ENCODE assay signal across 8 cellular contexts in genomic region chr10:35127289-35127891, GRCh38. TPM values are rescaled to one million over a fixed set of nuclear protein-coding genes. Genes with fewer than 3 reads are reported as not detected.
DNase-seq lines count a peak whose midpoint lies in the region; ATAC-seq, FAIRE-seq and TF ChIP-seq lines count a peak whose summit lies in the region.

No MANE protein-coding gene starts in this region.

- FAIRE-seq in A549 (lab: Jason Lieb, UNC): no peak

- ATAC-seq in A549: peak; percentile 13 to 51; a peak in 5 of 6 replicates
- ATAC-seq in GM19025 (IDR thresholded peaks at IDR 0.05; ENCODE audit: low read depth, unreplicated experiment): peak; percentile 4
- ATAC-seq in lower lobe of right lung: peak; percentile 7 to 46
- no peak for ATAC-seq in GM19351 (IDR thresholded peaks at IDR 0.05; ENCODE audit: unreplicated experiment)

- TF ChIP-seq POLR2A in A549 (IDR thresholded peaks at IDR 0.05; ENCODE audit: low read length): no peak

- no peak for TF ChIP-seq CTCF in A549 (IDR thresholded peaks at IDR 0.05)
- no peak for TF ChIP-seq CTCF in lower lobe of right lung (IDR thresholded peaks at IDR 0.05)

- H3K4me2 ChIP-seq in A549: peak overlapping the region; percentile 69

- TF ChIP-seq EP300 in A549 (IDR thresholded peaks at IDR 0.05): no peak

- H3K9me3 ChIP-seq in A549 (no peaks in the 10 kb centered on the region), lower lobe of right lung (no peaks in the 10 kb centered on the region)

- POLR2A ChIA-PET in A549 (lab: Yijun Ruan, JAX): interaction anchor here (0.6 to 3.4 kb wide), 6 partner anchors 12 to 198 kb away, joined by 3 to 64 read pairs (median 3); no protein-coding TSS in a partner anchor

- H3K36me3 ChIP-seq in lower lobe of right lung: no peaks in the 10 kb centered on the region

- WGBS in A549 (ENCODE audit: missing lambda C conversion rate): 1% methylated on average over 25 of the region's 56 CpGs

- intact Hi-C loops in lower lobe of right lung (cut with DNase I): no loop called here

- CTCF ChIA-PET in A549 (lab: Yijun Ruan, JAX): interaction anchor here (0.6 to 15.7 kb wide), 13 partner anchors 9 to 1756 kb away, joined by 3 to 246 read pairs (median 4); no protein-coding TSS in a partner anchor

- H3K27ac ChIP-seq in A549: peak overlapping the region; percentile 96 to 97
- H3K27ac ChIP-seq in lower lobe of right lung: peak overlapping the region; percentile 100

- peaks cover 31% of the 10 kb centered on the region; the same call in 2 of the 3 replicates for H3K4me1 ChIP-seq in A549
- peaks cover 40% of the 10 kb centered on the region for H3K4me1 ChIP-seq in lower lobe of right lung

- no peak for TF ChIP-seq RAD21 in A549 (conservative IDR thresholded peaks at IDR 0.05 in 1 of 2, IDR thresholded peaks at IDR 0.05 in 1 of 2)

- H3K4me3 ChIP-seq in A549 (peak overlapping the region; percentile 87), lower lobe of right lung (peak overlapping the region; percentile 74)

- DNase-seq in A549 (ENCODE audit: low read depth in 1 of 2, low spot score in 1 of 2): peak; percentile 43 to 55
- peak; percentile 16 for DNase-seq in LoVo (ENCODE audit: low spot score)
- DNase-seq in activated CD4-positive, alpha-beta T cell treated with anti-CD3 and anti-CD28 coated beads, Interleukin-2, amount 50 U/mL, for 4 hours: peak; percentile 35 to 52
- peak; percentile 20 to 64 for DNase-seq in dermis microvascular lymphatic vessel endothelial cell (ENCODE audit: low read depth in 2 of 2)
- DNase-seq in lower lobe of right lung: peak; percentile 78
- peak; percentile 20 to 46 (median 30) for DNase-seq in stimulated activated CD4-positive, alpha-beta T cell treated with anti-CD3 and anti-CD28 coated beads, TNF-alpha, amount 100 ng/mL, for 1 hour (ENCODE audit: low read depth in 3 of 3, low spot score in 1 of 3)

- no peaks in the 10 kb centered on the region for H3K27me3 ChIP-seq in lower lobe of right lung (ENCODE audit: low read depth)

TF ChIP-seq in A549, 52 proteins besides CTCF, POLR2A, EP300 and RAD21:
- TF ChIP-seq HDAC2 (IDR thresholded peaks at IDR 0.05): no peak
- TF ChIP-seq FOSL2 (IDR thresholded peaks at IDR 0.05): no peak
- TF ChIP-seq FOSL2 (CRISPR knock-in tag; IDR thresholded peaks at IDR 0.05): peak; percentile 40; the same call in 1 of the 2 replicates
- TF ChIP-seq BHLHE40 (IDR thresholded peaks at IDR 0.05; ENCODE audit: low read depth, low read length): no peak
- TF ChIP-seq HOXA7 (CRISPR knock-in tag; IDR thresholded peaks at IDR 0.05): no peak
- no peak for TF ChIP-seq PBX3 (IDR thresholded peaks at IDR 0.05)
- peak; percentile 91 for TF ChIP-seq BCL3 (IDR thresholded peaks at IDR 0.05)
- TF ChIP-seq ELK1 (IDR thresholded peaks at IDR 0.05; ENCODE audit: low read depth, low read length): no peak
- TF ChIP-seq SMC3 (IDR thresholded peaks at IDR 0.05): no peak
- no peak for TF ChIP-seq USF2 (IDR thresholded peaks at IDR 0.05)
- no peak for TF ChIP-seq RNF2 (IDR thresholded peaks at IDR 0.05; ENCODE audit: borderline replicate concordance, low read depth)
- no peak for TF ChIP-seq CHD2 (IDR thresholded peaks at IDR 0.05; ENCODE audit: low read length, partially characterized antibody)
- TF ChIP-seq NPAS2 (CRISPR knock-in tag; IDR thresholded peaks at IDR 0.05; ENCODE audit: borderline replicate concordance): no peak
- no peak for TF ChIP-seq ZNF302 (CRISPR knock-in tag; IDR thresholded peaks at IDR 0.05)
- no peak for TF ChIP-seq CBX2 (IDR thresholded peaks at IDR 0.05; ENCODE audit: borderline replicate concordance, low read depth)
- no peak for TF ChIP-seq HEYL (CRISPR knock-in tag; IDR thresholded peaks at IDR 0.05)
- no peak for TF ChIP-seq ESRRA (IDR thresholded peaks at IDR 0.05; ENCODE audit: borderline replicate concordance, low read length)
- TF ChIP-seq FOXS1 (CRISPR knock-in tag; IDR thresholded peaks at IDR 0.05): no peak
- TF ChIP-seq HMGXB4 (CRISPR knock-in tag; IDR thresholded peaks at IDR 0.05; ENCODE audit: borderline replicate concordance): no peak
- TF ChIP-seq CHD4 (IDR thresholded peaks at IDR 0.05; ENCODE audit: borderline replicate concordance): no peak
- no peak for TF ChIP-seq RARB (CRISPR knock-in tag; IDR thresholded peaks at IDR 0.05)
- no peak for TF ChIP-seq HOXB5 (CRISPR knock-in tag; IDR thresholded peaks at IDR 0.05)
- peak in 1 of 2 experiments; percentile 10; a peak in 1 of 5 replicates for TF ChIP-seq JUN (IDR thresholded peaks at IDR 0.05)
- TF ChIP-seq RFX5 (IDR thresholded peaks at IDR 0.05): no peak
- no peak for TF ChIP-seq ATOH8 (CRISPR knock-in tag; IDR thresholded peaks at IDR 0.05; ENCODE audit: low read depth)

RNA-seq across cellular contexts. Expression of gene CREM, which starts 0.7 kb away (rescaled TPM):
- polyA plus RNA-seq in A549 (2011; rRNA removed): 94.5 and 112 TPM in 2 replicates
- 38.7 and 43.8 TPM in 2 replicates for polyA plus RNA-seq in A549 (2012; cell fraction: cytosol; rRNA removed)
- 16.4 and 19.2 TPM in 2 replicates for polyA plus RNA-seq in A549 (2012; cell fraction: nucleus; rRNA removed)
- polyA plus RNA-seq in A549 (2017; fragmentation: RNase III; extraction: RNeasy Plus Mini Kit Qiagen cat#74134 plus additional on column Dnase treatment): 47.2 to 56.6 TPM (median 53.3 TPM) in 3 replicates
- polyA minus RNA-seq in A549 (2011; rRNA and poly(A)+ RNA removed): 27.7 and 33.3 TPM in 2 replicates
- 66.1 and 71.1 TPM in 2 replicates for total RNA-seq in dermis microvascular lymphatic vessel endothelial cell
- total RNA-seq in lower lobe of right lung: 19.3 TPM

RNA-seq across cellular contexts. Expression of gene CUL2, which starts 37.2 kb away (rescaled TPM):
- 26.6 and 35.1 TPM in 2 replicates for polyA plus RNA-seq in A549 (2011; rRNA removed)
- 7.7 and 8.2 TPM in 2 replicates for polyA plus RNA-seq in A549 (2012; cell fraction: cytosol; rRNA removed)
- 5.8 and 7.7 TPM in 2 replicates for polyA plus RNA-seq in A549 (2012; cell fraction: nucleus; rRNA removed)
- polyA plus RNA-seq in A549 (2017; fragmentation: RNase III; extraction: RNeasy Plus Mini Kit Qiagen cat#74134 plus additional on column Dnase treatment): 26.8 to 28.8 TPM (median 27.8 TPM) in 3 replicates
- polyA minus RNA-seq in A549 (2011; rRNA and poly(A)+ RNA removed): 11.9 and 13.0 TPM in 2 replicates
- 24.0 and 24.8 TPM in 2 replicates for total RNA-seq in dermis microvascular lymphatic vessel endothelial cell
- total RNA-seq in lower lobe of right lung: 36.4 TPM

Comparison
In these comparisons a context has a peak if more than half of its experiments do, and no peak if none do; other contexts are left out.
1. DNase-seq: peak in every context shown above with its lines; median percentile 78 in lower lobe of right lung; 49 in A549; 44 in activated CD4-positive, alpha-beta T cell treated with anti-CD3 and anti-CD28 coated beads, Interleukin-2, amount 50 U/mL, for 4 hours; 42 in dermis microvascular lymphatic vessel endothelial cell; 30 in stimulated activated CD4-positive, alpha-beta T cell treated with anti-CD3 and anti-CD28 coated beads, TNF-alpha, amount 100 ng/mL, for 1 hour; 16 in LoVo.